ENCODE assay signal across 12 cellular contexts in genomic region chr17:79842136-79842655, GRCh38. TPM values are rescaled to one million over a fixed set of nuclear protein-coding genes. Genes with fewer than 3 reads are reported as not detected.
DNase-seq lines count a peak whose midpoint lies in the region; ATAC-seq and TF ChIP-seq lines count a peak whose summit lies in the region.
"Had no signal": no experiment of that assay in that cellular context is flagged by ENCODE, and none has a peak within 500 bp of the region (broad histone marks: within the 10 kb centered on the region; RNA-seq: fewer than 3 reads in every experiment).

No MANE protein-coding gene starts in this region.

- ATAC-seq in memory B cell (ENCODE audit: low read depth) = no peak
- ATAC-seq: left lung had no signal

- WGBS in thymus = 7% methylated on average over 20 of the region's 20 CpGs

- H3K4me3 ChIP-seq in thymus (ENCODE audit: low read length) = peak overlapping the region; percentile 2
- H3K4me3 ChIP-seq: HAP-1, MG63 had no signal

- H3K9me3 ChIP-seq in thymus (ENCODE audit: control insufficient read depth) = no peaks in the 10 kb centered on the region
- H3K9me3 ChIP-seq: HAP-1, left lung, MG63 had no signal

- H3K4me1 ChIP-seq in thymus (ENCODE audit: control insufficient read depth, insufficient read depth, low read length) = peaks cover 40% of the 10 kb centered on the region

- peaks cover 69% of the 10 kb centered on the region for H3K27me3 ChIP-seq in thymus (ENCODE audit: control insufficient read depth, insufficient read depth)

- H3K36me3 ChIP-seq in thymus (ENCODE audit: control insufficient read depth, insufficient read depth) = no peaks in the 10 kb centered on the region
- H3K36me3 ChIP-seq: left lung had no signal

- DNase-seq in activated T-cell treated with anti-CD3 and anti-CD28 coated beads, Interleukin-2, amount 50 U/mL, for 24 hours = peak; percentile 51
- no peak for DNase-seq in activated T-cell treated with anti-CD3 and anti-CD28 coated beads, Interleukin-2, amount 50 U/mL, for 48 hours
- DNase-seq in activated CD8-positive, alpha-beta memory T cell treated with anti-CD3 and anti-CD28 coated beads, Interleukin-2, amount 50 U/mL, for 48 hours = peak; percentile 61
- peak in 1 of 2 donors; percentile 48 for DNase-seq in memory B cell (ENCODE audit: low spot score in 2 of 2)
- no peak for DNase-seq in NCI-H2081 treated with DMSO at 0.1 percent for 48 hours (lab: John Stamatoyannopoulos, UW)
- DNase-seq in GM13976 (ENCODE audit: low spot score) = no peak
- DNase-seq in COLO829 (ENCODE audit: low spot score) = no peak
- DNase-seq: cerebellar nuclear complex, left lung, MG63 had no signal

- no peaks in the 10 kb centered on the region for H3K9me3 Mint-ChIP-seq in activated T-cell treated with anti-CD3 and anti-CD28 coated beads, Interleukin-2, amount 50 U/mL, for 24 hours
- H3K9me3 Mint-ChIP-seq in memory B cell = no peaks in the 10 kb centered on the region

- TF ChIP-seq CTCF in GM13976 (IDR thresholded peaks at IDR 0.05; ENCODE audit: borderline replicate concordance, control extremely low read depth, extremely low read depth, insufficient read depth, missing control alignments) = no peak

- H3K27ac ChIP-seq in thymus (ENCODE audit: low read depth) = peak overlapping the region; percentile 58
- H3K27ac ChIP-seq: left lung had no signal

- H3K27ac Mint-ChIP-seq in activated T-cell treated with anti-CD3 and anti-CD28 coated beads, Interleukin-2, amount 50 U/mL, for 24 hours = no peak overlapping the region
- peak overlapping the region; percentile 47 for H3K27ac Mint-ChIP-seq in memory B cell

- in situ Hi-C loops in GM13976 (cut with MboI; ENCODE audit: low sequenced_read_pairs, unreplicated experiment) = loop anchor here (5.0 kb wide), 1 partner anchor 35 kb away; no protein-coding TSS in a partner anchor

- peaks cover 43% of the 10 kb centered on the region for H3K4me1 Mint-ChIP-seq in activated T-cell treated with anti-CD3 and anti-CD28 coated beads, Interleukin-2, amount 50 U/mL, for 24 hours (ENCODE audit: low read depth)
- peaks cover 22% of the 10 kb centered on the region for H3K4me1 Mint-ChIP-seq in memory B cell

- H3K27me3 Mint-ChIP-seq in activated T-cell treated with anti-CD3 and anti-CD28 coated beads, Interleukin-2, amount 50 U/mL, for 24 hours = peaks cover 51% of the 10 kb centered on the region
- peaks cover 15% of the 10 kb centered on the region for H3K27me3 Mint-ChIP-seq in memory B cell

- peaks cover 5% of the 10 kb centered on the region for H3K36me3 Mint-ChIP-seq in activated T-cell treated with anti-CD3 and anti-CD28 coated beads, Interleukin-2, amount 50 U/mL, for 24 hours (ENCODE audit: low read depth)
- peaks cover 3% of the 10 kb centered on the region for H3K36me3 Mint-ChIP-seq in memory B cell

- no peak overlapping the region for H3K4me3 Mint-ChIP-seq in activated T-cell treated with anti-CD3 and anti-CD28 coated beads, Interleukin-2, amount 50 U/mL, for 24 hours
- H3K4me3 Mint-ChIP-seq in memory B cell = peak overlapping the region; percentile 58

RNA-seq across cellular contexts. Expression of gene CBX4, which starts 3.0 kb away (rescaled TPM):
- polyA plus RNA-seq in thymus = 32.1 TPM

RNA-seq across cellular contexts. Expression of gene CBX8, which starts 45.3 kb away (rescaled TPM):
- 12.8 TPM for polyA plus RNA-seq in thymus

Comparison
In these comparisons a context has a peak if more than half of its experiments do, and no peak if none do; other contexts are left out.
1. DNase-seq: peak in activated T-cell treated with anti-CD3 and anti-CD28 coated beads, Interleukin-2, amount 50 U/mL, for 24 hours (single experiment) and activated CD8-positive, alpha-beta memory T cell treated with anti-CD3 and anti-CD28 coated beads, Interleukin-2, amount 50 U/mL, for 48 hours (single experiment); none in activated T-cell treated with anti-CD3 and anti-CD28 coated beads, Interleukin-2, amount 50 U/mL, for 48 hours (0 of 2), NCI-H2081 treated with DMSO at 0.1 percent for 48 hours (single experiment), GM13976 (single experiment) and COLO829 (single experiment).